Comparison of ENCODE assay signal across 11 cellular contexts in genomic region chr2:222753251-222753824, GRCh38.
A peak's percentile ranks its signal among the peaks of the same experiment; 100 is the strongest.
DNase-seq lines count a peak whose midpoint lies in the region; ATAC-seq and TF ChIP-seq lines count a peak whose summit lies in the region.
"Had no signal": no experiment of that assay in that cellular context is flagged by ENCODE, and none has a peak within 500 bp of the region (broad histone marks: within the 10 kb centered on the region; RNA-seq: fewer than 3 reads in every experiment).

No MANE protein-coding gene starts in this region.

- POLR2A ChIA-PET in HEK293 (lab: Yijun Ruan, JAX) = interaction anchor here (1.1 kb wide), 1 partner anchor 44 kb away, joined by 3 read pairs; no protein-coding TSS in a partner anchor

- CTCF ChIA-PET in HEK293 (lab: Yijun Ruan, JAX) = interaction anchor here (1.7 kb wide), 1 partner anchor 45 kb away, joined by 5 read pairs; no protein-coding TSS in a partner anchor

- peaks cover 15% of the 10 kb centered on the region; the same call in 1 of the 2 replicates for H3K4me1 ChIP-seq in HEK293 (ENCODE audit: control insufficient read depth, insufficient read depth, low read length)

- TF ChIP-seq CTCF in HEK293 (tag by site-specific recombination; IDR thresholded peaks at IDR 0.05) = no peak

- no peaks in the 10 kb centered on the region for H3K36me3 ChIP-seq in HEK293 (ENCODE audit: control insufficient read depth in 2 of 2, insufficient read depth in 1 of 2, low read length in 2 of 2)
- H3K36me3 ChIP-seq: ovary had no signal

- peak; percentile 93 for DNase-seq in NCI-H748 treated with DMSO at 0.1 percent for 48 hours (lab: John Stamatoyannopoulos, UW)
- DNase-seq in fibroblast of peridontal ligament (ENCODE audit: extremely low read depth) = peak; percentile 91
- no peak for DNase-seq in sciatic nerve (ENCODE audit: low spot score)
- DNase-seq in superior temporal gyrus (ENCODE audit: extremely low spot score) = no peak
- DNase-seq in SIG-M5 (lab: John Stamatoyannopoulos, UW) = no peak
- no peak for DNase-seq in HuH-7.5 (ENCODE audit: low spot score)
- DNase-seq: activated CD4-positive, alpha-beta T cell treated with anti-CD3 and anti-CD28 coated beads, Interleukin-2, amount 50 U/mL, for 1 hour; NCI-H1436 had no signal

- peak overlapping the region; percentile 60 for H3K27ac ChIP-seq in HEK293 (ENCODE audit: extremely low read depth, low read depth, low read length)

- peak; percentile 91 for ATAC-seq in sciatic nerve
- ATAC-seq in HG03571 (IDR thresholded peaks at IDR 0.05; ENCODE audit: unreplicated experiment) = no peak

- H3K4me3 ChIP-seq in HEK293 (ENCODE audit: low read depth, low read length) = no peak overlapping the region
- H3K4me3 ChIP-seq: ovary had no signal

- no peaks in the 10 kb centered on the region for H3K9me3 ChIP-seq in HEK293 (ENCODE audit: control insufficient read depth, insufficient read depth, low read depth, low read length)
- H3K9me3 ChIP-seq: ovary had no signal

- intact Hi-C loops in sciatic nerve (cut with DNase I) = no loop called here

TF ChIP-seq in HEK293, 187 proteins besides CTCF, POLR2A, EP300 and RAD21 (continues in another document):
- no peak for TF ChIP-seq ZSCAN23 (tag by site-specific recombination; IDR thresholded peaks at IDR 0.05)
- 0 out of 2 replicates have a peak, but pooled peaks have one; percentile 55 for TF ChIP-seq ZXDB (tag by site-specific recombination; IDR thresholded peaks at IDR 0.05)
- TF ChIP-seq, protein P1, sequence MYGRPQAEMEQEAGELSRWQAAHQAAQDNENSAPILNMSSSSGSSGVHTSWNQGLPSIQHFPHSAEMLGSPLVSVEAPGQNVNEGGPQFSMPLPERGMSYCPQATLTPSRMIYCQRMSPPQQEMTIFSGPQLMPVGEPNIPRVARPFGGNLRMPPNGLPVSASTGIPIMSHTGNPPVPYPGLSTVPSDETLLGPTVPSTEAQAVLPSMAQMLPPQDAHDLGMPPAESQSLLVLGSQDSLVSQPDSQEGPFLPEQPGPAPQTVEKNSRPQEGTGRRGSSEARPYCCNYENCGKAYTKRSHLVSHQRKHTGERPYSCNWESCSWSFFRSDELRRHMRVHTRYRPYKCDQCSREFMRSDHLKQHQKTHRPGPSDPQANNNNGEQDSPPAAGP (tag by site-specific recombination; IDR thresholded peaks at IDR 0.05) = no peak
- TF ChIP-seq, protein P2, sequence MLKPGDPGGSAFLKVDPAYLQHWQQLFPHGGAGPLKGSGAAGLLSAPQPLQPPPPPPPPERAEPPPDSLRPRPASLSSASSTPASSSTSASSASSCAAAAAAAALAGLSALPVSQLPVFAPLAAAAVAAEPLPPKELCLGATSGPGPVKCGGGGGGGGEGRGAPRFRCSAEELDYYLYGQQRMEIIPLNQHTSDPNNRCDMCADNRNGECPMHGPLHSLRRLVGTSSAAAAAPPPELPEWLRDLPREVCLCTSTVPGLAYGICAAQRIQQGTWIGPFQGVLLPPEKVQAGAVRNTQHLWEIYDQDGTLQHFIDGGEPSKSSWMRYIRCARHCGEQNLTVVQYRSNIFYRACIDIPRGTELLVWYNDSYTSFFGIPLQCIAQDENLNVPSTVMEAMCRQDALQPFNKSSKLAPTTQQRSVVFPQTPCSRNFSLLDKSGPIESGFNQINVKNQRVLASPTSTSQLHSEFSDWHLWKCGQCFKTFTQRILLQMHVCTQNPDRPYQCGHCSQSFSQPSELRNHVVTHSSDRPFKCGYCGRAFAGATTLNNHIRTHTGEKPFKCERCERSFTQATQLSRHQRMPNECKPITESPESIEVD (tag by site-specific recombination; IDR thresholded peaks at IDR 0.05) = peak; percentile 67
- peak; percentile 42; the same call in 1 of the 2 replicates for TF ChIP-seq ZBTB8A (tag by site-specific recombination; IDR thresholded peaks at IDR 0.05)
- TF ChIP-seq ZNF561 (tag by site-specific recombination; IDR thresholded peaks at IDR 0.05; ENCODE audit: borderline replicate concordance) = peak; percentile 47; the same call in 1 of the 2 replicates
- TF ChIP-seq KLF9 (tag by site-specific recombination; IDR thresholded peaks at IDR 0.05; ENCODE audit: low read depth) = peak; percentile 41; the same call in 1 of the 2 replicates
- peak; percentile 90 for TF ChIP-seq PRDM10 (tag by site-specific recombination; IDR thresholded peaks at IDR 0.05)
- no peak for TF ChIP-seq ZNF239 (tag by site-specific recombination; IDR thresholded peaks at IDR 0.05)
- 0 out of 2 replicates have a peak, but pooled peaks have one; percentile 13 for TF ChIP-seq ZNF2 (tag by site-specific recombination; IDR thresholded peaks at IDR 0.05)
- TF ChIP-seq ZNF558 (tag by site-specific recombination; IDR thresholded peaks at IDR 0.05) = peak; percentile 31; the same call in 1 of the 2 replicates
- peak; percentile 89 for TF ChIP-seq MZF1 (tag by site-specific recombination; IDR thresholded peaks at IDR 0.05; ENCODE audit: borderline replicate concordance)
- peak; percentile 60 for TF ChIP-seq ZNF10 (tag by site-specific recombination; IDR thresholded peaks at IDR 0.05)
- 0 out of 2 replicates have a peak, but pooled peaks have one; percentile 35 for TF ChIP-seq ZNF394 (tag by site-specific recombination; IDR thresholded peaks at IDR 0.05; ENCODE audit: borderline replicate concordance)
- peak; percentile 82 for TF ChIP-seq ZNF843 (tag by site-specific recombination; IDR thresholded peaks at IDR 0.05)
- TF ChIP-seq FEZF1 (tag by site-specific recombination; IDR thresholded peaks at IDR 0.05) = peak; percentile 95
- no peak for TF ChIP-seq ZNF175 (tag by site-specific recombination; IDR thresholded peaks at IDR 0.05)
- peak; percentile 41; the same call in 1 of the 2 replicates for TF ChIP-seq GLIS1 (tag by site-specific recombination; IDR thresholded peaks at IDR 0.05)
- TF ChIP-seq ZNF747 (tag by site-specific recombination; IDR thresholded peaks at IDR 0.05) = no peak
- peak; percentile 86 for TF ChIP-seq ZIC2 (tag by site-specific recombination; IDR thresholded peaks at IDR 0.05)
- TF ChIP-seq ZNF548 (tag by site-specific recombination; IDR thresholded peaks at IDR 0.05) = no peak
- peak; percentile 86 for TF ChIP-seq OSR2 (tag by site-specific recombination; IDR thresholded peaks at IDR 0.05)
- TF ChIP-seq KLF8 (tag by site-specific recombination; IDR thresholded peaks at IDR 0.05) = 0 out of 2 replicates have a peak, but pooled peaks have one; percentile 19
- TF ChIP-seq SP7 (tag by site-specific recombination; IDR thresholded peaks at IDR 0.05) = peak; percentile 46; the same call in 1 of the 2 replicates
- peak; percentile 73 for TF ChIP-seq KLF10 (tag by site-specific recombination; IDR thresholded peaks at IDR 0.05)
- TF ChIP-seq ZNF138 (tag by site-specific recombination; IDR thresholded peaks at IDR 0.05; ENCODE audit: borderline replicate concordance) = no peak
- 0 out of 2 replicates have a peak, but pooled peaks have one; percentile 36 for TF ChIP-seq ZNF24 (tag by site-specific recombination; IDR thresholded peaks at IDR 0.05)
- TF ChIP-seq ZNF629 (tag by site-specific recombination; IDR thresholded peaks at IDR 0.05) = peak; percentile 44; the same call in 1 of the 2 replicates
- TF ChIP-seq ZSCAN30 (tag by site-specific recombination; IDR thresholded peaks at IDR 0.05) = peak; percentile 91; the same call in 1 of the 2 replicates

Comparison
In these comparisons a context has a peak if more than half of its experiments do, and no peak if none do; other contexts are left out.
1. DNase-seq: peak in NCI-H748 treated with DMSO at 0.1 percent for 48 hours (single experiment) and fibroblast of peridontal ligament (single experiment); none in sciatic nerve (single experiment), superior temporal gyrus (single experiment), SIG-M5 (single experiment) and HuH-7.5 (single experiment).